ENCODE assay signal across 12 cellular contexts in genomic region chr2:181876614-181877063, GRCh38. TPM values are rescaled to one million over a fixed set of nuclear protein-coding genes. Genes with fewer than 3 reads are reported as not detected.
A peak's percentile ranks its signal among the peaks of the same experiment; 100 is the strongest.
DNase-seq lines count a peak whose midpoint lies in the region; ATAC-seq, FAIRE-seq and TF ChIP-seq lines count a peak whose summit lies in the region.
"Had no signal": no experiment of that assay in that cellular context is flagged by ENCODE, and none has a peak within 500 bp of the region (broad histone marks: within the 10 kb centered on the region; RNA-seq: fewer than 3 reads in every experiment).

No MANE protein-coding gene starts in this region.

- H3K27me3 ChIP-seq in BJ (ENCODE audit: control insufficient read depth, insufficient read depth, low read length): no peaks in the 10 kb centered on the region
- no peaks in the 10 kb centered on the region for H3K27me3 ChIP-seq in left lung
- H3K27me3 ChIP-seq in H9 (ENCODE audit: insufficient read depth, low read length): no peaks in the 10 kb centered on the region
- H3K27me3 ChIP-seq in mesendoderm (ENCODE audit: insufficient read depth, low read length, poor library complexity): no peaks in the 10 kb centered on the region

- H2BK5ac ChIP-seq in H9 (ENCODE audit: insufficient read length, low read length): no peak overlapping the region
- no peak overlapping the region for H2BK5ac ChIP-seq in mesendoderm (ENCODE audit: low read length)

- no peaks in the 10 kb centered on the region for H3K23me2 ChIP-seq in H9 (ENCODE audit: insufficient read length, low read depth, low read length, poor library complexity, severe bottlenecking)

- H3K4ac ChIP-seq in H9 (ENCODE audit: low read depth, low read length) (no peak overlapping the region), mesendoderm (ENCODE audit: low read depth, low read length) (no peak overlapping the region)

- H2BK20ac ChIP-seq in H9 (ENCODE audit: low read depth, low read length, poor library complexity, severe bottlenecking): no peak overlapping the region

- H2AK5ac ChIP-seq in H9 (ENCODE audit: insufficient read length, low read length) (no peak overlapping the region), mesendoderm (ENCODE audit: low read length) (no peak overlapping the region)

- FAIRE-seq in HTR-8/SVneo (lab: Jason Lieb, UNC): no peak

- H3K27ac Mint-ChIP-seq in H9: no peak overlapping the region
- H3K27ac Mint-ChIP-seq: activated naive CD4-positive, alpha-beta T cell treated with anti-CD3 and anti-CD28 coated beads, Interleukin-2, amount 50 U/mL, for 72 hours; CD4-positive, alpha-beta T cell had no signal

- H3T11ph ChIP-seq in H9 (ENCODE audit: low read length): no peak overlapping the region

- H3K4me2 ChIP-seq in H9 (ENCODE audit: insufficient read depth, insufficient read length, low read length) (no peak overlapping the region), mesendoderm (ENCODE audit: low read length) (no peak overlapping the region)

- H3K27me3 Mint-ChIP-seq in H9 (ENCODE audit: low read depth): no peaks in the 10 kb centered on the region
- H3K27me3 Mint-ChIP-seq: CD4-positive, alpha-beta T cell had no signal

- ATAC-seq in left lung: peak; percentile 94
- ATAC-seq: Panc1 had no signal

- H2BK120ac ChIP-seq in H9 (ENCODE audit: low read depth, low read length, poor library complexity, severe bottlenecking) (no peak overlapping the region), mesendoderm (ENCODE audit: low read depth, low read length) (no peak overlapping the region)

- no CpG with 5 or more reads among the region's 2 CpGs for WGBS in H9 (ENCODE audit: extremely low coverage, insufficient read length, low lambda C conversion rate)
- no CpG with 5 or more reads among the region's 2 CpGs for WGBS in mesendoderm (ENCODE audit: extremely low coverage, insufficient coverage, low lambda C conversion rate)

- H2BK15ac ChIP-seq in H9 (ENCODE audit: low read depth, low read length) (no peak overlapping the region), mesendoderm (replicated peaks; ENCODE audit: low read depth) (no peak overlapping the region)

- no peak overlapping the region for H3K23ac ChIP-seq in H9 (ENCODE audit: insufficient read length, low read depth, low read length)
- no peak overlapping the region for H3K23ac ChIP-seq in mesendoderm (ENCODE audit: low read length)

- H3K4me1 ChIP-seq in left lung (peaks cover 0 to 4% of the 10 kb centered on the region in 2 donors), H9 (ENCODE audit: insufficient read depth, low read length) (no peaks in the 10 kb centered on the region), mesendoderm (ENCODE audit: control insufficient read depth, low read depth, low read length) (no peaks in the 10 kb centered on the region)

- H3K36me3 Mint-ChIP-seq in H9 (ENCODE audit: insufficient read depth in 1 of 3, low read depth in 3 of 3): no peaks in the 10 kb centered on the region
- H3K36me3 Mint-ChIP-seq: activated naive CD4-positive, alpha-beta T cell treated with anti-CD3 and anti-CD28 coated beads, Interleukin-2, amount 50 U/mL, for 72 hours had no signal

- H3K79me2 ChIP-seq in H9 (ENCODE audit: insufficient read depth, low read length) (no peaks in the 10 kb centered on the region), mesendoderm (ENCODE audit: control insufficient read depth, insufficient read depth, low read length) (no peaks in the 10 kb centered on the region)

- H3K9me3 ChIP-seq in left lung (no peaks in the 10 kb centered on the region), H9 (ENCODE audit: control insufficient read depth, low read depth, low read length) (no peaks in the 10 kb centered on the region)

- no peak overlapping the region for H3K18ac ChIP-seq in H9 (ENCODE audit: insufficient read length, low read depth, low read length)
- H3K18ac ChIP-seq in mesendoderm (ENCODE audit: low read length): no peak overlapping the region

- no peak overlapping the region for H3K4me3 Mint-ChIP-seq in H9
- H3K4me3 Mint-ChIP-seq: CD4-positive, alpha-beta T cell had no signal

- H3K4me3 ChIP-seq in BJ (ENCODE audit: low read depth, low read length) (no peak overlapping the region), left lung (no peak overlapping the region), mesendoderm (ENCODE audit: low read length) (no peak overlapping the region)

- DNase-seq in BJ (ENCODE audit: low read depth): peak; percentile 58
- peak; percentile 5 for DNase-seq in HTR-8/SVneo (ENCODE audit: insufficient read length, low spot score)
- peak; percentile 55 for DNase-seq in amniotic epithelial cell (ENCODE audit: low read depth)
- no peak for DNase-seq in left lung
- DNase-seq in activated gamma-delta T cell treated with Interleukin-2 at 50 U/mL for 16 hours: no peak
- DNase-seq in H9: no peak
- DNase-seq in mesendoderm: no peak
- DNase-seq in NCI-H1436 treated with DMSO at 0.1 percent for 48 hours (lab: John Stamatoyannopoulos, UW): no peak
- DNase-seq: CD4-positive, alpha-beta T cell; effector memory CD4-positive, alpha-beta T cell had no signal

- no peak overlapping the region for H4K91ac ChIP-seq in H9 (ENCODE audit: insufficient read length, low read depth, low read length)

- no peak overlapping the region for H2AFZ ChIP-seq in H9 (ENCODE audit: low read length)

- H4K20me1 ChIP-seq in H9 (ENCODE audit: control insufficient read depth, insufficient read depth, insufficient read length): no peaks in the 10 kb centered on the region

- intact Hi-C loops in left lung (cut with DNase I): no loop called here

- H3K79me1 ChIP-seq in H9 (ENCODE audit: insufficient read depth, low read depth, low read length, poor library complexity, severe bottlenecking) (no peaks in the 10 kb centered on the region), mesendoderm (ENCODE audit: low read length) (no peaks in the 10 kb centered on the region)

- TF ChIP-seq CTCF in BJ (IDR thresholded peaks at IDR 0.05; ENCODE audit: insufficient read depth, low read depth, low read length): no peak
- TF ChIP-seq CTCF in left lung (IDR thresholded peaks at IDR 0.05): no peak
- no peak for TF ChIP-seq CTCF in H9 (conservative IDR thresholded peaks at IDR 0.05)

- no peak overlapping the region for H3K14ac ChIP-seq in H9 (ENCODE audit: insufficient read depth, low read length)

- no peaks in the 10 kb centered on the region for H3K9me3 Mint-ChIP-seq in H9
- H3K9me3 Mint-ChIP-seq: activated naive CD4-positive, alpha-beta T cell treated with anti-CD3 and anti-CD28 coated beads, Interleukin-2, amount 50 U/mL, for 72 hours; CD4-positive, alpha-beta T cell had no signal

- H3K36me3 ChIP-seq in BJ (ENCODE audit: control insufficient read depth, insufficient read depth, low read length) (no peaks in the 10 kb centered on the region), left lung (no peaks in the 10 kb centered on the region), mesendoderm (ENCODE audit: control insufficient read depth, insufficient read depth, low read length) (no peaks in the 10 kb centered on the region)

- H3K56ac ChIP-seq in H9 (ENCODE audit: insufficient read length, low read depth, low read length) (no peak overlapping the region), mesendoderm (ENCODE audit: low read length) (no peak overlapping the region)

- POLR2A ChIA-PET in BJ (lab: Charles Lee): no interaction called here

- CTCF ChIA-PET in BJ (lab: Yijun Ruan, JAX): no interaction called here

- H3K27ac ChIP-seq in left lung: no peak overlapping the region
- no peak overlapping the region for H3K27ac ChIP-seq in H9 (ENCODE audit: insufficient read length, low read depth, low read length)
- H3K27ac ChIP-seq in mesendoderm (ENCODE audit: low read depth, low read length): no peak overlapping the region

- H4K5ac ChIP-seq in H9 (ENCODE audit: insufficient read length, low read depth, low read length) (no peak overlapping the region), mesendoderm (ENCODE audit: low read length) (no peak overlapping the region)

- H3K4me1 Mint-ChIP-seq in H9: peaks cover 5% of the 10 kb centered on the region in 2 experiments; a peak in 3 of 4 replicates

- H2BK12ac ChIP-seq in H9 (ENCODE audit: insufficient read length, low read depth, low read length): no peak overlapping the region

- H4K8ac ChIP-seq in H9 (replicated peaks; ENCODE audit: insufficient read length, low read depth, low read length) (no peak overlapping the region), mesendoderm (ENCODE audit: low read depth, low read length) (no peak overlapping the region)

- H3K9ac ChIP-seq in H9 (ENCODE audit: extremely low read depth, insufficient read length, low read length): no peak overlapping the region
- H3K9ac ChIP-seq in mesendoderm (ENCODE audit: low read length): no peak overlapping the region

RNA-seq across cellular contexts. Expression of gene ITPRID2, which starts 14.9 kb away (rescaled TPM):
- polyA plus RNA-seq in BJ (2011; rRNA removed): 52.7 and 62.9 TPM in 2 replicates
- 52.7 and 79.8 TPM in 2 replicates for polyA minus RNA-seq in BJ (2011; rRNA and poly(A)+ RNA removed)
- total RNA-seq in left lung: 100 to 1,000 TPM; 162 to 175 TPM
- total RNA-seq in H9 (2021): 9.0 and 12.0 TPM in 2 replicates
- polyA plus RNA-seq in mesendoderm (2013, experiment 1 of 2): 7.4 TPM
- polyA plus RNA-seq in mesendoderm (2013, experiment 2 of 2): 6.5 TPM

Comparison
In these comparisons a context has a peak if more than half of its experiments do, and no peak if none do; other contexts are left out.
1. DNase-seq: peak in BJ (single experiment), HTR-8/SVneo (single experiment) and amniotic epithelial cell (single experiment); none in left lung (0 of 2), activated gamma-delta T cell treated with Interleukin-2 at 50 U/mL for 16 hours (single experiment), H9 (single experiment), mesendoderm (single experiment) and NCI-H1436 treated with DMSO at 0.1 percent for 48 hours (single experiment).
2. RNA of gene ITPRID2, which starts 14.9 kb away (total RNA-seq): 162 to 175 TPM in left lung; 9.0 to 12.0 TPM in H9; every median in the first group is over 10 times any median in the second.